21 cellular contexts compared by ENCODE assay signal in genomic region chr7:11005202-11005601, GRCh38.
"Had no signal": no experiment of that assay in that cellular context is flagged by ENCODE, and none has a peak within 500 bp of the region (broad histone marks: within the 10 kb centered on the region; RNA-seq: fewer than 3 reads in every experiment).

No MANE protein-coding gene starts in this region.

- H3K27ac Mint-ChIP-seq: nephron progenitor cell; stimulated activated memory B cell treated with anti-CD40 and anti-IgM and Interleukin-4, amounts not matched to agents 10 μg/mL and 1 μg/mL and 100 μg/mL, for 72 hours; type B pancreatic cell had no signal

- ATAC-seq: effector memory CD8-positive, alpha-beta T cell; left ventricle myocardium superior; lower lobe of right lung; naive thymus-derived CD8-positive, alpha-beta T cell; right cardiac atrium; stimulated activated memory B cell treated with anti-CD40 and anti-IgM and Interleukin-4, amounts not matched to agents 10 μg/mL and 1 μg/mL and 100 μg/mL, for 72 hours; stimulated activated naive CD8-positive, alpha-beta T cell treated with anti-CD3 and anti-CD28 coated beads, Interleukin-15, Interleukin-2, amounts not matched to agents 100 U/mL and 50 U/mL, for 24 hours had no signal

- DNase-seq: cortex of kidney; effector memory CD8-positive, alpha-beta T cell; hypothalamus; left ventricle myocardium superior; lower lobe of right lung; naive thymus-derived CD8-positive, alpha-beta T cell; nephron progenitor cell; nucleus accumbens; right cardiac atrium; sigmoid colon; stimulated activated CD4-positive, alpha-beta T cell treated with anti-CD3 and anti-CD28 coated beads, Interleukin-4, amount 100 ng/mL, for 4 hours; stimulated activated naive CD8-positive, alpha-beta T cell treated with anti-CD3 and anti-CD28 coated beads, Interleukin-15, Interleukin-2, amounts not matched to agents 100 U/mL and 50 U/mL, for 24 hours; substantia nigra; testis; tibial artery had no signal

- H3K9me3 Mint-ChIP-seq: effector memory CD8-positive, alpha-beta T cell; naive thymus-derived CD8-positive, alpha-beta T cell; stimulated activated memory B cell treated with anti-CD40 and anti-IgM and Interleukin-4, amounts not matched to agents 10 μg/mL and 1 μg/mL and 100 μg/mL, for 72 hours; type B pancreatic cell had no signal

- H3K4me1 ChIP-seq: lower lobe of right lung, prostate gland, sigmoid colon, testis had no signal

- H3K4me3 Mint-ChIP-seq: effector memory CD8-positive, alpha-beta T cell; nephron progenitor cell; stimulated activated memory B cell treated with anti-CD40 and anti-IgM and Interleukin-4, amounts not matched to agents 10 μg/mL and 1 μg/mL and 100 μg/mL, for 72 hours; type B pancreatic cell had no signal

- H3K4me1 Mint-ChIP-seq: nephron progenitor cell had no signal

- H3K27me3 Mint-ChIP-seq: effector memory CD8-positive, alpha-beta T cell; naive thymus-derived CD8-positive, alpha-beta T cell; stimulated activated memory B cell treated with anti-CD40 and anti-IgM and Interleukin-4, amounts not matched to agents 10 μg/mL and 1 μg/mL and 100 μg/mL, for 72 hours; type B pancreatic cell had no signal

- FAIRE-seq: endometrium, frontal cortex, keratinocyte had no signal

- H3K4me3 ChIP-seq: lower lobe of right lung, prostate gland, sigmoid colon, testis, tibial artery had no signal

- H3K27me3 ChIP-seq: sigmoid colon, testis, tibial artery had no signal

- H3K36me3 ChIP-seq: prostate gland had no signal

- H3K27ac ChIP-seq: lower lobe of right lung, prostate gland, sigmoid colon, testis, tibial artery had no signal
